Comparison of ENCODE assay signal across 21 cellular contexts in genomic region chr2:108220942-108221541, GRCh38. TPM values are rescaled to one million over a fixed set of nuclear protein-coding genes. Genes with fewer than 3 reads are reported as not detected.
A peak's percentile ranks its signal among the peaks of the same experiment; 100 is the strongest.
DNase-seq lines count a peak whose midpoint lies in the region; ATAC-seq and TF ChIP-seq lines count a peak whose summit lies in the region.
"Had no signal": no experiment of that assay in that cellular context is flagged by ENCODE, and none has a peak within 500 bp of the region (broad histone marks: within the 10 kb centered on the region; RNA-seq: fewer than 3 reads in every experiment).

No MANE protein-coding gene starts in this region.

- H3K9me3 ChIP-seq in tibial artery, result peaks cover 0 to 11% (median 8%) of the 10 kb centered on the region in 3 donors
- peaks cover 3% of the 10 kb centered on the region; the same call in 1 of the 2 replicates for H3K9me3 ChIP-seq in MG63
- H3K9me3 ChIP-seq: A549, HAP-1, neutrophil, SK-N-SH had no signal

- no peak for ATAC-seq in GM21526 (IDR thresholded peaks at IDR 0.05; ENCODE audit: low FRiP score, unreplicated experiment)
- ATAC-seq: A549; stimulated activated naive CD8-positive, alpha-beta T cell treated with anti-CD3 and anti-CD28 coated beads, Interleukin-15, amount 100 ng/mL, for 72 hours had no signal

- TF ChIP-seq CTCF in tibial artery (IDR thresholded peaks at IDR 0.05), result no peak

- H3K4me1 ChIP-seq in tibial artery, result peaks cover 0 to 25% (median 0%) of the 10 kb centered on the region in 4 donors
- H3K4me1 ChIP-seq: BLaER1, HAP-1, upper lobe of left lung had no signal

- H3K36me3 ChIP-seq in tibial artery (no peaks in the 10 kb centered on the region), MG63 (no peaks in the 10 kb centered on the region)
- H3K36me3 ChIP-seq: BLaER1, HAP-1, neutrophil, upper lobe of left lung had no signal

- intact Hi-C loops in tibial artery (cut with DNase I; ENCODE audit: low total_unique reads), result no loop called here

- H3K4me3 ChIP-seq in tibial artery (no peak overlapping the region), MG63 (no peak overlapping the region)
- H3K4me3 ChIP-seq: A549, BLaER1, HAP-1, upper lobe of left lung had no signal

- DNase-seq in NCI-H345 (lab: John Stamatoyannopoulos, UW) (peak; percentile 63), NCI-H345 treated with DMSO at 0.1 percent for 48 hours (lab: John Stamatoyannopoulos, UW; ENCODE audit: unreplicated experiment) (no peak), cerebellar cortex (ENCODE audit: low spot score) (peak; percentile 18), inferior parietal cortex (ENCODE audit: extremely low spot score) (peak; percentile 8), tibial artery (peak; percentile 28 to 88), KG1 (lab: John Stamatoyannopoulos, UW) (no peak), MG63 (no peak)
- DNase-seq: activated CD4-positive, alpha-beta memory T cell treated with anti-CD3 and anti-CD28 coated beads, Interleukin-2, amount 10 ng/mL, durations not matched to agents 7 days and 5 days; activated CD4-positive, CD25-positive, alpha-beta regulatory T cell; activated T-cell treated with anti-CD3 and anti-CD28 coated beads, Interleukin-2, amount 50 U/mL, for 1 hour; NCI-H1417 treated with DMSO at 0.1 percent for 48 hours; NK-92 treated with Interleukin-12 subunit alpha and Interleukin-12 subunit beta, amount 100 ng/mL, for 24 hours; SK-N-SH; stimulated activated CD4-positive, alpha-beta T cell treated with anti-CD3 and anti-CD28 coated beads, Interleukin-1b, Interleukin-23, amount 100 ng/mL, for 48 hours; stimulated activated naive CD8-positive, alpha-beta T cell treated with anti-CD3 and anti-CD28 coated beads, Interleukin-15, amount 100 ng/mL, for 72 hours had no signal

- peak overlapping the region in 1 of 2 donors; percentile 52 for H3K27ac ChIP-seq in tibial artery
- H3K27ac ChIP-seq: BLaER1, neutrophil, upper lobe of left lung had no signal

- H3K27me3 ChIP-seq in tibial artery, result no peaks in the 10 kb centered on the region
- H3K27me3 ChIP-seq in MG63, result no peaks in the 10 kb centered on the region
- H3K27me3 ChIP-seq: BLaER1, neutrophil, upper lobe of left lung had no signal

RNA-seq across cellular contexts. Expression of gene SULT1C3, which starts 18.7 kb away (rescaled TPM):
- not detected in 2 replicates for total RNA-seq in MG63 (2014; rRNA removed; shearing (Covaris generic); ENCODE audit: low replicate concordance)
- total RNA-seq: activated CD4-positive, alpha-beta memory T cell treated with anti-CD3 and anti-CD28 coated beads, Interleukin-2, amount 10 ng/mL, durations not matched to agents 7 days and 5 days; upper lobe of left lung had no signal

Comparison
In these comparisons a context has a peak if more than half of its experiments do, and no peak if none do; other contexts are left out.
1. DNase-seq: peak in NCI-H345 (single experiment), cerebellar cortex (single experiment), inferior parietal cortex (single experiment) and tibial artery (2 of 2); none in NCI-H345 treated with DMSO at 0.1 percent for 48 hours (single experiment), KG1 (single experiment) and MG63 (single experiment).